In the genomic region with DNA sequence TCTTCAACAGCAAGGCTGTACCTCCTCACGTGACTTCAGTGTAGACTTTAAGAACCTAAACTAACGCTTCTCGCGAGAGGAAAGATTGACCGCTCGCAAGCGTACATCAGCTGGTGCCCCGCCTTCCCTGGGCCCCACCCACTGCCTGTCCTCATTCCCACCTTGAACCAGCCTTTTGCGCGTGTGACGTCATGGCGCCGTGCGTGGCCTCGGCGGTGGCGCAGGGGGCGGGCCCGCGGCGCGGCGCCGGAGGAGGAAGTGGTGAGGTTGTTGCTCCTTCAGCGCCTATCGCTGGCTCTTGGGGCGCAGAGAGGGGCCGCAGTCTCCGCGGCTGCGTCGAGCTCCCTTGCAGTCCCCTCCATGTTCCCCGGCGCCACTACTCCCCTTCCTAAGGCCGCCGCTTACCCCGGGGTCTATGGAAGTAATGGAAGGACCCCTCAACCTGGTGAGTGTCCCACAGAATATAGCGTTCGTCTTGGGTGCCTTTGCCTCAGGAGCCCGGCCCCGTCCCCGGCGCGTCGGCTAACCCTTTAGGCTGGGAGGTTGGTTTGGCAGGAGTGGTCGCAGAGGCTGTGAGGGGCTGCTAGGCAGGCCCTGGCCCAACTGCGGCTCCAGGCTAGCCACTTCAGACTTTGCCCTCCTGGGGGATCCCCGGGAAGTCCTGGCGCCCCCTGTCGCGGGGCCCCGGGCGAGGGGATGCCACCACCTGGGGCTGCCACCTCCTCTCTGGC, we compare ENCODE assay signal across 8 cellular contexts. TPM values are rescaled to one million over a fixed set of nuclear protein-coding genes. Genes with fewer than 3 reads are reported as not detected.
A peak's percentile ranks its signal among the peaks of the same experiment; 100 is the strongest.
DNase-seq lines count a peak whose midpoint lies in the region; ATAC-seq and TF ChIP-seq lines count a peak whose summit lies in the region.

NRBF2 (plus strand) TSS at position 273 of the 731 bp plus-strand sequence; CDS start at position 416, 143 bp downstream.

- peaks cover 50% of the 10 kb centered on the region for H3K79me2 ChIP-seq in osteoblast (ENCODE audit: insufficient read depth, low read length)

- peaks cover 30% of the 10 kb centered on the region for H4K20me1 ChIP-seq in osteoblast (ENCODE audit: insufficient read depth, low read length)

- peaks cover 15 to 27% of the 10 kb centered on the region in 2 donors for H3K36me3 Mint-ChIP-seq in activated naive CD4-positive, alpha-beta T cell treated with anti-CD3 and anti-CD28 coated beads, Interleukin-2, amount 50 U/mL, for 72 hours

- H3K36me3 ChIP-seq in osteoblast (ENCODE audit: insufficient read depth, low read length) (peaks cover 3% of the 10 kb centered on the region), thoracic aorta (no peaks in the 10 kb centered on the region)

- TF ChIP-seq POLR2A in GM10847 (IDR thresholded peaks at IDR 0.05; ENCODE audit: extremely low read depth, insufficient read length) = peak; percentile 96

- peaks cover 10 to 12% of the 10 kb centered on the region in 2 donors for H3K9me3 Mint-ChIP-seq in activated naive CD4-positive, alpha-beta T cell treated with anti-CD3 and anti-CD28 coated beads, Interleukin-2, amount 50 U/mL, for 72 hours

- H3K27ac Mint-ChIP-seq in activated naive CD4-positive, alpha-beta T cell treated with anti-CD3 and anti-CD28 coated beads, Interleukin-2, amount 50 U/mL, for 72 hours = peak within 1 kb of the TSS; percentile 93 to 97

- peak within 1 kb of the TSS; percentile 87 for H2AFZ ChIP-seq in osteoblast (ENCODE audit: low read length)

- H3K27ac ChIP-seq in osteoblast (ENCODE audit: low read depth, low read length) (peak within 1 kb of the TSS; percentile 98), thoracic aorta (peak within 1 kb of the TSS; percentile 83 to 86)

- DNase-seq in NCI-H1092 (lab: John Stamatoyannopoulos, UW) (peak; percentile 93), glomerular visceral epithelial cell (ENCODE audit: extremely low spot score) (peak; percentile 98), osteoblast (ENCODE audit: insufficient read length, low spot score, missing footprints) (peak; percentile 97), thoracic aorta (ENCODE audit: low spot score) (peak; percentile 96)
- peak; percentile 96 to 99 for DNase-seq in activated naive CD4-positive, alpha-beta T cell treated with anti-CD3 and anti-CD28 coated beads, Interleukin-2, amount 50 U/mL, for 72 hours (ENCODE audit: low spot score in 2 of 2)

- peak; percentile 26 for TF ChIP-seq CTCF in osteoblast (IDR thresholded peaks at IDR 0.05; ENCODE audit: extremely low read depth, low read depth, low read length)
- TF ChIP-seq CTCF in thoracic aorta (IDR thresholded peaks at IDR 0.05) = peak; percentile 8

- ATAC-seq in HG02610 (IDR thresholded peaks at IDR 0.05; ENCODE audit: unreplicated experiment) = peak; percentile 97
- ATAC-seq in SK-N-SH treated with all-trans-retinoic acid at 6 μM for 48 hours = peak; percentile 98
- ATAC-seq in activated naive CD4-positive, alpha-beta T cell treated with anti-CD3 and anti-CD28 coated beads, Interleukin-2, amount 50 U/mL, for 72 hours = peak; percentile 93 to 96
- ATAC-seq in thoracic aorta (ENCODE audit: insufficient number of reproducible peaks, low FRiP score, low read depth) = peak; percentile 97

- H3K4me1 ChIP-seq in osteoblast (ENCODE audit: insufficient read depth, low read length) (peaks cover 28% of the 10 kb centered on the region), thoracic aorta (ENCODE audit: control insufficient read depth in 1 of 2, low read depth in 2 of 2) (peaks cover 14% of the 10 kb centered on the region in 2 donors)

- H3K4me3 ChIP-seq in osteoblast (ENCODE audit: insufficient read depth, low read length) = peak within 1 kb of the TSS; percentile 100
- H3K4me3 ChIP-seq in thoracic aorta = peak within 1 kb of the TSS; percentile 86

- H3K4me2 ChIP-seq in osteoblast (ENCODE audit: insufficient read depth, low read length) = peak within 1 kb of the TSS; percentile 95

- H3K27me3 ChIP-seq in osteoblast (ENCODE audit: insufficient read depth, low read length) (no peaks in the 10 kb centered on the region), thoracic aorta (replicated peaks; ENCODE audit: insufficient read depth) (no peaks in the 10 kb centered on the region)

- H3K9me3 ChIP-seq in osteoblast (ENCODE audit: low read depth, low read length) (no peaks in the 10 kb centered on the region), thoracic aorta (no peaks in the 10 kb centered on the region)

TF ChIP-seq in SK-N-SH treated with all-trans-retinoic acid at 6 μM for 48 hours, 23 proteins besides CTCF, POLR2A, EP300 and RAD21:
- TF ChIP-seq ZNF565 (CRISPR knock-in tag; conservative IDR thresholded peaks at IDR 0.05; ENCODE audit: low read depth) = no peak
- TF ChIP-seq PPARA (CRISPR knock-in tag; IDR thresholded peaks at IDR 0.05; ENCODE audit: borderline replicate concordance) = no peak
- TF ChIP-seq GLIS3 (CRISPR knock-in tag; IDR thresholded peaks at IDR 0.05) = no peak
- no peak for TF ChIP-seq PATZ1 (CRISPR knock-in tag; IDR thresholded peaks at IDR 0.05; ENCODE audit: borderline replicate concordance)
- TF ChIP-seq ISL1 (CRISPR knock-in tag; IDR thresholded peaks at IDR 0.05) = no peak
- no peak for TF ChIP-seq ARNTL (CRISPR knock-in tag; IDR thresholded peaks at IDR 0.05; ENCODE audit: borderline replicate concordance, low read depth)
- no peak for TF ChIP-seq RARB (CRISPR knock-in tag; IDR thresholded peaks at IDR 0.05)
- TF ChIP-seq BACH2 (CRISPR knock-in tag; IDR thresholded peaks at IDR 0.05; ENCODE audit: borderline replicate concordance) = no peak
- no peak for TF ChIP-seq CSDC2 (CRISPR knock-in tag; IDR thresholded peaks at IDR 0.05)
- TF ChIP-seq ZC3H10 (CRISPR knock-in tag; IDR thresholded peaks at IDR 0.05) = no peak
- no peak for TF ChIP-seq SNAI2 (CRISPR knock-in tag; IDR thresholded peaks at IDR 0.05)
- no peak for TF ChIP-seq TSHZ2 (CRISPR knock-in tag; IDR thresholded peaks at IDR 0.05)
- TF ChIP-seq, protein P1, sequence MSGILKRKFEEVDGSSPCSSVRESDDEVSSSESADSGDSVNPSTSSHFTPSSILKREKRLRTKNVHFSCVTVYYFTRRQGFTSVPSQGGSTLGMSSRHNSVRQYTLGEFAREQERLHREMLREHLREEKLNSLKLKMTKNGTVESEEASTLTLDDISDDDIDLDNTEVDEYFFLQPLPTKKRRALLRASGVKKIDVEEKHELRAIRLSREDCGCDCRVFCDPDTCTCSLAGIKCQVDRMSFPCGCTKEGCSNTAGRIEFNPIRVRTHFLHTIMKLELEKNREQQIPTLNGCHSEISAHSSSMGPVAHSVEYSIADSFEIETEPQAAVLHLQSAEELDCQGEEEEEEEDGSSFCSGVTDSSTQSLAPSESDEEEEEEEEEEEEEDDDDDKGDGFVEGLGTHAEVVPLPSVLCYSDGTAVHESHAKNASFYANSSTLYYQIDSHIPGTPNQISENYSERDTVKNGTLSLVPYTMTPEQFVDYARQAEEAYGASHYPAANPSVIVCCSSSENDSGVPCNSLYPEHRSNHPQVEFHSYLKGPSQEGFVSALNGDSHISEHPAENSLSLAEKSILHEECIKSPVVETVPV (CRISPR knock-in tag; IDR thresholded peaks at IDR 0.05) = no peak
- TF ChIP-seq TOX (CRISPR knock-in tag; IDR thresholded peaks at IDR 0.05; ENCODE audit: borderline replicate concordance) = no peak
- no peak for TF ChIP-seq TCF4 (CRISPR knock-in tag; IDR thresholded peaks at IDR 0.05; ENCODE audit: borderline replicate concordance)

RNA-seq across cellular contexts. Expression of gene NRBF2, which starts in this region (rescaled TPM):
- 10 to 100 TPM; 18.4 to 21.1 TPM for total RNA-seq in activated naive CD4-positive, alpha-beta T cell treated with anti-CD3 and anti-CD28 coated beads, Interleukin-2, amount 50 U/mL, for 72 hours
- 35.1 and 43.3 TPM in 2 replicates for total RNA-seq in osteoblast
- total RNA-seq in thoracic aorta = 10 to 100 TPM; 13.1 to 15.6 TPM

Comparison
In these comparisons a context has a peak if more than half of its experiments do, and no peak if none do; other contexts are left out.
1. Peak in every context shown above with its lines: DNase-seq, ATAC-seq, H3K4me3 ChIP-seq and H3K27ac ChIP-seq.